16 cellular contexts compared by ENCODE assay signal in genomic region chr1:7581754-7582264, GRCh38.
DNase-seq lines count a peak whose midpoint lies in the region; ATAC-seq, FAIRE-seq and TF ChIP-seq lines count a peak whose summit lies in the region.
"Had no signal": no experiment of that assay in that cellular context is flagged by ENCODE, and none has a peak within 500 bp of the region (broad histone marks: within the 10 kb centered on the region; RNA-seq: fewer than 3 reads in every experiment).

No MANE protein-coding gene starts in this region.

- in situ Hi-C loops in HepG2 (cut with HindIII; ENCODE audit: extremely low pct_ligation_motif_present, low pct_unique_long_range_greater_than_20kb) = no loop called here

- H4K20me1 ChIP-seq in HepG2 (ENCODE audit: insufficient read depth, low read length) = no peaks in the 10 kb centered on the region

- no peak overlapping the region for H3K4me3 ChIP-seq in right lobe of liver
- no peak overlapping the region for H3K4me3 ChIP-seq in HepG2 (replicated peaks in 1 of 3; ENCODE audit: insufficient read depth in 1 of 3, low read depth in 2 of 3, low read length in 3 of 3)
- H3K4me3 ChIP-seq in fibroblast of mammary gland (ENCODE audit: control insufficient read depth, low read depth, low read length) = no peak overlapping the region
- no peak overlapping the region for H3K4me3 ChIP-seq in aorta (ENCODE audit: low read length in 2 of 2)
- no peak overlapping the region for H3K4me3 ChIP-seq in H7 (ENCODE audit: insufficient read depth, low read depth, low read length)
- H3K4me3 ChIP-seq: lung, vagina had no signal

- DNase-seq in right lobe of liver = peak in 2 of 3 donors; percentile 14 to 17
- no peak for DNase-seq in HepG2 (ENCODE audit: low spot score)
- DNase-seq in fibroblast of mammary gland (ENCODE audit: low read depth) = peak; percentile 52
- DNase-seq in nephron progenitor cell = peak; percentile 0
- DNase-seq in aorta = peak; percentile 24 to 37
- DNase-seq in kidney tubule cell (ENCODE audit: low spot score) = no peak
- DNase-seq in H7 = no peak
- DNase-seq: activated CD4-positive, alpha-beta T cell treated with anti-CD3 and anti-CD28 coated beads for 36 hours; activated CD8-positive, alpha-beta memory T cell treated with anti-CD3 and anti-CD28 coated beads, Interleukin-2, amount 50 U/mL, for 48 hours; activated naive CD4-positive, alpha-beta T cell treated with Interleukin-2 at 50 U/mL for 16 hours; stimulated activated naive CD4-positive, alpha-beta T cell had no signal

- no TSS peak for BruUV-seq in HepG2 (replicated peaks; lab: Mats Ljungman, UMichigan)

- H3K27ac ChIP-seq in right lobe of liver (no peak overlapping the region), HepG2 (ENCODE audit: extremely low read length, insufficient read depth, low read length) (no peak overlapping the region), aorta (ENCODE audit: low read depth in 1 of 2, low read length in 2 of 2) (no peak overlapping the region)
- H3K27ac ChIP-seq: brain microvascular endothelial cell, vagina had no signal

- no peaks in the 10 kb centered on the region for H3K36me3 ChIP-seq in right lobe of liver
- no peaks in the 10 kb centered on the region for H3K36me3 ChIP-seq in HepG2 (replicated peaks in 1 of 2; ENCODE audit: control insufficient read depth in 1 of 2, insufficient read depth in 2 of 2, low read length in 2 of 2)
- H3K36me3 ChIP-seq in aorta (ENCODE audit: control insufficient read depth in 1 of 2, insufficient read depth in 2 of 2, low read length in 1 of 2) = no peaks in the 10 kb centered on the region
- no peaks in the 10 kb centered on the region for H3K36me3 ChIP-seq in H7 (replicated peaks; ENCODE audit: control insufficient read depth, insufficient read depth, low read length)
- H3K36me3 ChIP-seq: brain microvascular endothelial cell, vagina had no signal

- no peaks in the 10 kb centered on the region for H3K4me1 ChIP-seq in right lobe of liver
- no peaks in the 10 kb centered on the region for H3K4me1 ChIP-seq in HepG2 (ENCODE audit: insufficient read depth, low read length)
- H3K4me1 ChIP-seq in aorta (ENCODE audit: control insufficient read depth in 1 of 2, insufficient read depth in 2 of 2, low read length in 2 of 2) = no peaks in the 10 kb centered on the region
- H3K4me1 ChIP-seq: Caco-2, vagina had no signal

- H3K27me3 ChIP-seq in right lobe of liver (no peaks in the 10 kb centered on the region), HepG2 (ENCODE audit: control insufficient read depth in 1 of 2, insufficient read depth in 2 of 2, low read length in 2 of 2) (peaks cover 2 to 38% of the 10 kb centered on the region in 2 experiments; a peak in 4 of 5 replicates), aorta (ENCODE audit: control insufficient read depth in 1 of 2, insufficient read depth in 2 of 2, low read length in 1 of 2) (no peaks in the 10 kb centered on the region), H7 (ENCODE audit: control insufficient read depth, insufficient read depth, low read length) (no peaks in the 10 kb centered on the region; the same call in 1 of the 2 replicates)
- H3K27me3 ChIP-seq: brain microvascular endothelial cell, vagina had no signal

- no peaks in the 10 kb centered on the region for H3K9me3 Mint-ChIP-seq in nephron progenitor cell

- H3K27me3 Mint-ChIP-seq in nephron progenitor cell (ENCODE audit: low read depth, poor library complexity) = peaks cover 11% of the 10 kb centered on the region
- H3K27me3 Mint-ChIP-seq: activated CD4-positive, alpha-beta T cell treated with anti-CD3 and anti-CD28 coated beads for 36 hours had no signal

- H3K79me2 ChIP-seq in HepG2 (ENCODE audit: insufficient read depth, low read length) = no peaks in the 10 kb centered on the region

- CTCF ChIA-PET in HepG2 (lab: Yijun Ruan, JAX; ENCODE audit: low intra/inter-chr PET ratio, low total read pairs) = no interaction called here

- TF ChIP-seq RAD21 in HepG2 (CRISPR knock-in tag; IDR thresholded peaks at IDR 0.05) = no peak

- no peak for TF ChIP-seq EP300 in HepG2 (IDR thresholded peaks at IDR 0.05; ENCODE audit: low read depth in 2 of 2, low read length in 2 of 2)
- TF ChIP-seq EP300 in HepG2 (CRISPR knock-in tag; IDR thresholded peaks at IDR 0.05; ENCODE audit: borderline replicate concordance) = no peak

- H3K4me2 ChIP-seq in HepG2 (ENCODE audit: low read depth, low read length) = no peak overlapping the region

- H3K27ac Mint-ChIP-seq in nephron progenitor cell = no peak overlapping the region
- H3K27ac Mint-ChIP-seq: activated CD4-positive, alpha-beta T cell treated with anti-CD3 and anti-CD28 coated beads for 36 hours had no signal

- POLR2A ChIA-PET in HepG2 (lab: Yijun Ruan, JAX) = no interaction called here

- no peak overlapping the region for H3K4me3 Mint-ChIP-seq in nephron progenitor cell
- H3K4me3 Mint-ChIP-seq: activated CD4-positive, alpha-beta T cell treated with anti-CD3 and anti-CD28 coated beads for 36 hours had no signal

- H3K4me1 Mint-ChIP-seq in nephron progenitor cell = peaks cover 9% of the 10 kb centered on the region
- H3K4me1 Mint-ChIP-seq: activated CD4-positive, alpha-beta T cell treated with anti-CD3 and anti-CD28 coated beads for 36 hours had no signal

- TF ChIP-seq CTCF in right lobe of liver (IDR thresholded peaks at IDR 0.05) (no peak), HepG2 (CRISPR knock-in tag; IDR thresholded peaks at IDR 0.05) (no peak), fibroblast of mammary gland (conservative IDR thresholded peaks at IDR 0.05; ENCODE audit: control insufficient read depth, insufficient read depth, low read depth, low read length) (no peak), nephron progenitor cell (IDR thresholded peaks at IDR 0.05) (no peak)

- no peak overlapping the region for H2AFZ ChIP-seq in HepG2 (ENCODE audit: low read length)

- no peaks in the 10 kb centered on the region for H3K9me3 ChIP-seq in right lobe of liver
- no peaks in the 10 kb centered on the region for H3K9me3 ChIP-seq in HepG2 (ENCODE audit: low read length)
- H3K9me3 ChIP-seq in aorta (ENCODE audit: control insufficient read depth, low read length) = no peaks in the 10 kb centered on the region
- H3K9me3 ChIP-seq: Caco-2, vagina had no signal

- TF ChIP-seq POLR2A in right lobe of liver (IDR thresholded peaks at IDR 0.05) (no peak), HepG2 (IDR thresholded peaks at IDR 0.05; ENCODE audit: insufficient read depth in 1 of 2, low read depth in 2 of 2, low read length in 2 of 2) (no peak)

- WGBS in right lobe of liver (ENCODE audit: insufficient coverage, low coverage, low lambda C conversion rate, missing lambda C conversion rate) = 79% methylated on average over 6 of the region's 11 CpGs
- 51% methylated on average over 5 of the region's 11 CpGs for WGBS in HepG2 (ENCODE audit: low lambda C conversion rate)
- 79 to 83% methylated on average over 11 of the region's 11 CpGs for WGBS in aorta, 2 donors

- intact Hi-C loops in right lobe of liver (cut with DNase I) (no loop called here), HepG2 (cut with micrococcal nuclease; ENCODE audit: unreplicated experiment) (no loop called here), aorta (cut with DNase I) (no loop called here)

- H3K9ac ChIP-seq in HepG2 (ENCODE audit: insufficient read depth, low read depth, low read length) = no peak overlapping the region

- no peaks in the 10 kb centered on the region for H3K36me3 Mint-ChIP-seq in nephron progenitor cell (ENCODE audit: low read depth)

- no peak for FAIRE-seq in HepG2 (lab: Jason Lieb, UNC)

- no peak for ATAC-seq in right lobe of liver
- no peak for ATAC-seq in HepG2
- ATAC-seq in aorta (ENCODE audit: low FRiP score) = no peak
- ATAC-seq in GM19328 (IDR thresholded peaks at IDR 0.05; ENCODE audit: unreplicated experiment) = no peak
- ATAC-seq: activated CD4-positive, alpha-beta T cell treated with anti-CD3 and anti-CD28 coated beads for 36 hours had no signal

TF ChIP-seq in HepG2, 621 proteins besides CTCF, POLR2A, EP300 and RAD21 (continues in another document):
- TF ChIP-seq ZNF280B (CRISPR knock-in tag; IDR thresholded peaks at IDR 0.05; ENCODE audit: borderline replicate concordance) (no peak), ZNF841 (CRISPR knock-in tag; IDR thresholded peaks at IDR 0.05; ENCODE audit: borderline replicate concordance) (no peak), HCFC1 (IDR thresholded peaks at IDR 0.05; ENCODE audit: low read depth, low read length) (no peak), SNAPC2 (CRISPR knock-in tag; IDR thresholded peaks at IDR 0.05) (no peak), ZNF33A (CRISPR knock-in tag; IDR thresholded peaks at IDR 0.05; ENCODE audit: borderline replicate concordance) (no peak), THAP8 (CRISPR knock-in tag; IDR thresholded peaks at IDR 0.05; ENCODE audit: borderline replicate concordance) (no peak)

Comparison
In these comparisons a context has a peak if more than half of its experiments do, and no peak if none do; other contexts are left out.
1. DNase-seq: peak in right lobe of liver (2 of 3), fibroblast of mammary gland (single experiment), nephron progenitor cell (single experiment) and aorta (2 of 2); none in HepG2 (single experiment), kidney tubule cell (single experiment) and H7 (single experiment).